In genomic region chr9:134375430-134376385, GRCh38 we compare ENCODE assay signal across 9 cellular contexts. TPM values are rescaled to one million over a fixed set of nuclear protein-coding genes. Genes with fewer than 3 reads are reported as not detected.
DNase-seq lines count a peak whose midpoint lies in the region; ATAC-seq and TF ChIP-seq lines count a peak whose summit lies in the region.
"Had no signal": no experiment of that assay in that cellular context is flagged by ENCODE, and none has a peak within 500 bp of the region (broad histone marks: within the 10 kb centered on the region; RNA-seq: fewer than 3 reads in every experiment).

No MANE protein-coding gene starts in this region.

- peaks cover 84 to 100% (median 100%) of the 10 kb centered on the region in 9 donors for H3K4me1 ChIP-seq in heart right ventricle
- peaks cover 14 to 16% of the 10 kb centered on the region in 2 experiments for H3K4me1 ChIP-seq in trophoblast cell (ENCODE audit: control insufficient read depth in 1 of 2, insufficient read depth in 2 of 2, low read length in 2 of 2)

- H3K14ac ChIP-seq in trophoblast cell (ENCODE audit: low read length), result no peak overlapping the region

- no peak overlapping the region for H3K4me3 Mint-ChIP-seq in activated CD4-positive, alpha-beta T cell treated with anti-CD3 and anti-CD28 coated beads for 36 hours
- no peak overlapping the region for H3K4me3 Mint-ChIP-seq in T-cell
- H3K4me3 Mint-ChIP-seq: activated B cell treated with CpG ODN at 0.5 μM for 24 hours had no signal

- peak overlapping the region; percentile 40 for H3K4ac ChIP-seq in trophoblast cell (ENCODE audit: low read depth, low read length)

- CTCF ChIA-PET in activated CD4-positive, alpha-beta T cell treated with anti-CD3 and anti-CD28 coated beads for 36 hours (lab: Charles Lee), result interaction anchor here (1.1 kb wide), 1 partner anchor 9 kb away, joined by 3 read pairs; no protein-coding TSS in a partner anchor
- CTCF ChIA-PET in T-cell (lab: Charles Lee), result no interaction called here

- H4K91ac ChIP-seq in trophoblast cell (ENCODE audit: low read depth, low read length), result no peak overlapping the region

- H3K9me3 ChIP-seq in heart right ventricle, result no peaks in the 10 kb centered on the region
- peaks cover 2% of the 10 kb centered on the region for H3K9me3 ChIP-seq in trophoblast cell (ENCODE audit: insufficient read depth, low read depth, low read length)

- no peak overlapping the region for H3K4me2 ChIP-seq in trophoblast cell (ENCODE audit: low read length)

- peaks cover 20% of the 10 kb centered on the region for H3K79me2 ChIP-seq in trophoblast cell (ENCODE audit: control insufficient read depth, insufficient read depth, low read length, poor library complexity)

- peak in 1 of 9 donors; percentile 10 for TF ChIP-seq CTCF in heart right ventricle (IDR thresholded peaks at IDR 0.05)

- no peak overlapping the region for H3K9ac ChIP-seq in trophoblast cell (ENCODE audit: low read length)

- peak overlapping the region; percentile 19 for H3K18ac ChIP-seq in trophoblast cell (ENCODE audit: low read length)

- ATAC-seq in heart right ventricle, result peak; percentile 23 to 40 (median 32)
- no peak for ATAC-seq in activated CD4-positive, alpha-beta T cell treated with anti-CD3 and anti-CD28 coated beads for 36 hours
- ATAC-seq in GM19023 (IDR thresholded peaks at IDR 0.05; ENCODE audit: unreplicated experiment), result no peak
- ATAC-seq in T-cell (replicated peaks in 1 of 4), result no peak

- no peak overlapping the region for H4K12ac ChIP-seq in trophoblast cell (ENCODE audit: low read depth, low read length)

- DNase-seq in CD1c-positive myeloid dendritic cell (ENCODE audit: extremely low spot score) (peak; percentile 52), heart right ventricle (peak; percentile 59 to 67), trophoblast cell (peak; percentile 90 to 93), T-cell (no peak)
- no peak for DNase-seq in activated CD4-positive, alpha-beta T cell treated with anti-CD3 and anti-CD28 coated beads for 36 hours
- DNase-seq in stimulated activated CD4-positive, alpha-beta T cell treated with anti-CD3 and anti-CD28 coated beads, Interleukin-4, amount 100 ng/mL, for 1 hour, result no peak
- DNase-seq: activated B cell treated with CpG ODN at 0.5 μM for 24 hours had no signal

- H3K27ac ChIP-seq in angular gyrus (ENCODE audit: low read depth, low read length) (peak overlapping the region; percentile 77), heart right ventricle (peak overlapping the region; percentile 82 to 98 (median 90)), trophoblast cell (ENCODE audit: low read depth, low read length) (no peak overlapping the region)

- H2BK5ac ChIP-seq in trophoblast cell (ENCODE audit: low read depth, low read length, poor library complexity), result no peak overlapping the region

- POLR2A ChIA-PET in activated CD4-positive, alpha-beta T cell treated with anti-CD3 and anti-CD28 coated beads for 36 hours (lab: Charles Lee), result no interaction called here
- POLR2A ChIA-PET in T-cell (lab: Charles Lee), result no interaction called here

- no peak overlapping the region for H2BK120ac ChIP-seq in trophoblast cell (ENCODE audit: insufficient read depth, low read length, poor library complexity)

- no peak overlapping the region for H4K8ac ChIP-seq in trophoblast cell (ENCODE audit: low read depth, low read length)

- H3K9me3 Mint-ChIP-seq in activated CD4-positive, alpha-beta T cell treated with anti-CD3 and anti-CD28 coated beads for 36 hours (ENCODE audit: low read depth), result no peaks in the 10 kb centered on the region
- H3K9me3 Mint-ChIP-seq in T-cell, result no peaks in the 10 kb centered on the region
- H3K9me3 Mint-ChIP-seq: activated B cell treated with CpG ODN at 0.5 μM for 24 hours had no signal

- peak overlapping the region in 7 of 10 donors; percentile 4 to 38 (median 22) for H3K4me3 ChIP-seq in heart right ventricle
- H3K4me3 ChIP-seq in trophoblast cell (ENCODE audit: low read depth, low read length), result no peak overlapping the region

- H3K79me1 ChIP-seq in trophoblast cell (ENCODE audit: low read length), result no peaks in the 10 kb centered on the region

- H3K27me3 Mint-ChIP-seq in activated CD4-positive, alpha-beta T cell treated with anti-CD3 and anti-CD28 coated beads for 36 hours, result no peaks in the 10 kb centered on the region
- no peaks in the 10 kb centered on the region for H3K27me3 Mint-ChIP-seq in T-cell
- H3K27me3 Mint-ChIP-seq: activated B cell treated with CpG ODN at 0.5 μM for 24 hours had no signal

- H3K36me3 ChIP-seq in heart right ventricle (no peaks in the 10 kb centered on the region), trophoblast cell (ENCODE audit: control insufficient read depth in 1 of 2, insufficient read depth in 2 of 2, low read length in 2 of 2) (no peaks in the 10 kb centered on the region)

- H2AK5ac ChIP-seq in trophoblast cell (ENCODE audit: low read length), result no peak overlapping the region

- H3K23ac ChIP-seq in trophoblast cell (ENCODE audit: low read length), result no peak overlapping the region

- intact Hi-C loops in heart right ventricle (cut with DNase I), result loop anchor here in 6 of 10 donors (2.0 to 10.0 kb wide), 5 partner anchors 29 to 59 kb away; partner anchors contain the start of gene RXRA (in 3 of the 6)
- intact Hi-C loops in activated CD4-positive, alpha-beta T cell treated with anti-CD3 and anti-CD28 coated beads for 36 hours (cut with DNase I, micrococcal nuclease), result no loop called here

- H3K27ac Mint-ChIP-seq in activated CD4-positive, alpha-beta T cell treated with anti-CD3 and anti-CD28 coated beads for 36 hours, result no peak overlapping the region
- H3K27ac Mint-ChIP-seq in T-cell, result no peak overlapping the region
- H3K27ac Mint-ChIP-seq: activated B cell treated with CpG ODN at 0.5 μM for 24 hours had no signal

- WGBS in heart right ventricle, 2 donors, result 16 to 21% methylated on average over 37 to 38 of the region's 38 CpGs
- no CpG with 5 or more reads among the region's 38 CpGs for WGBS in trophoblast cell (ENCODE audit: extremely low coverage, insufficient coverage, insufficient read length)

- no peak overlapping the region for H2BK12ac ChIP-seq in trophoblast cell (ENCODE audit: low read length)

- H3K27me3 ChIP-seq in heart right ventricle, result no peaks in the 10 kb centered on the region
- no peaks in the 10 kb centered on the region for H3K27me3 ChIP-seq in trophoblast cell (ENCODE audit: insufficient read depth, low read length)

- no peaks in the 10 kb centered on the region for H3K36me3 Mint-ChIP-seq in activated CD4-positive, alpha-beta T cell treated with anti-CD3 and anti-CD28 coated beads for 36 hours (ENCODE audit: low read depth)
- no peaks in the 10 kb centered on the region for H3K36me3 Mint-ChIP-seq in T-cell

- no peaks in the 10 kb centered on the region for H3K4me1 Mint-ChIP-seq in activated CD4-positive, alpha-beta T cell treated with anti-CD3 and anti-CD28 coated beads for 36 hours
- H3K4me1 Mint-ChIP-seq in T-cell, result peaks cover 4 to 23% (median 19%) of the 10 kb centered on the region in 3 donors

- H2AFZ ChIP-seq in trophoblast cell (ENCODE audit: insufficient read depth, low read length, poor library complexity), result no peak overlapping the region

RNA-seq across cellular contexts. Expression of gene RXRA, which starts 49.5 kb away (rescaled TPM):
- total RNA-seq in heart right ventricle, result 10 to 100 TPM; 38.4 to 92.3 (median 43.6) TPM
- polyA plus RNA-seq in heart right ventricle, result 10 to 100 TPM; 22.6 to 39.1 TPM
- 31.7 and 33.2 TPM in 2 replicates for polyA plus RNA-seq in trophoblast cell (2013)
- total RNA-seq in activated CD4-positive, alpha-beta T cell treated with anti-CD3 and anti-CD28 coated beads for 36 hours, result 10 to 100 TPM; 17.6 to 20.9 TPM
- 10 to 100 TPM in 4 of 5 donors, 1 to 10 TPM in 1; 5.6 to 17.7 (median 14.5) TPM for total RNA-seq in T-cell

Comparison
In these comparisons a context has a peak if more than half of its experiments do, and no peak if none do; other contexts are left out.
1. DNase-seq: peak in CD1c-positive myeloid dendritic cell (single experiment), heart right ventricle (2 of 2) and trophoblast cell (2 of 2); none in activated CD4-positive, alpha-beta T cell treated with anti-CD3 and anti-CD28 coated beads for 36 hours (single experiment), T-cell (0 of 34) and stimulated activated CD4-positive, alpha-beta T cell treated with anti-CD3 and anti-CD28 coated beads, Interleukin-4, amount 100 ng/mL, for 1 hour (single experiment).
2. ATAC-seq: peak in heart right ventricle (8 of 8); none in activated CD4-positive, alpha-beta T cell treated with anti-CD3 and anti-CD28 coated beads for 36 hours (single experiment), GM19023 (single experiment) and T-cell (0 of 4).
3. intact Hi-C loops: an anchor here in heart right ventricle (2.0 to 10.0 kb wide); none called in activated CD4-positive, alpha-beta T cell treated with anti-CD3 and anti-CD28 coated beads for 36 hours.